Comparison of ENCODE assay signal across 7 cellular contexts in genomic region chr1:182247832-182248231, GRCh38.
DNase-seq lines count a peak whose midpoint lies in the region; ATAC-seq, FAIRE-seq and TF ChIP-seq lines count a peak whose summit lies in the region.
"Not testable (repeated sequence)": the region's sequence is repeated elsewhere in the genome, so short reads cannot be mapped to it uniquely, and the experiment has no call there.

No MANE protein-coding gene starts in this region.

- not testable (repeated sequence) for H3K9me3 ChIP-seq in T-helper 17 cell (ENCODE audit: control insufficient read depth, low read length, poor library complexity, severe bottlenecking); HepG2 (ENCODE audit: low read length)

- H3K27me3 ChIP-seq in HepG2 (ENCODE audit: control insufficient read depth in 1 of 2, insufficient read depth in 2 of 2, low read length in 2 of 2), result not testable (repeated sequence)

- BruUV-seq in HepG2 (replicated peaks; lab: Mats Ljungman, UMichigan), result not testable (repeated sequence)

- H4K20me1 ChIP-seq in HepG2 (ENCODE audit: insufficient read depth, low read length), result not testable (repeated sequence)

- not testable (repeated sequence) for H2AFZ ChIP-seq in HepG2 (ENCODE audit: low read length)

- not testable (repeated sequence) for H3K36me3 ChIP-seq in HepG2 (replicated peaks in 1 of 2; ENCODE audit: control insufficient read depth in 1 of 2, insufficient read depth in 2 of 2, low read length in 2 of 2)

- H3K79me2 ChIP-seq in HepG2 (ENCODE audit: insufficient read depth, low read length), result not testable (repeated sequence)

- TF ChIP-seq RAD21 in HepG2 (CRISPR knock-in tag; IDR thresholded peaks at IDR 0.05), result not testable (repeated sequence)

- not testable (repeated sequence) for H3K4me3 Mint-ChIP-seq in T-helper 17 cell; activated CD4-positive, alpha-beta memory T cell treated with anti-CD3 and anti-CD28 coated beads for 36 hours; activated naive CD4-positive, alpha-beta T cell treated with anti-CD3 and anti-CD28 coated beads for 36 hours
- peak overlapping the region; percentile 43 to 55 for H3K4me3 Mint-ChIP-seq in activated T-cell treated with anti-CD3 and anti-CD28 coated beads, Interleukin-2, amount 50 U/mL, for 72 hours
- peak overlapping the region; percentile 48 for H3K4me3 Mint-ChIP-seq in stimulated activated effector memory CD8-positive, alpha-beta T cell treated with anti-CD3 and anti-CD28 coated beads, Interleukin-12 subunit alpha, Interleukin-12 subunit beta, amount 100 ng/mL, for 72 hours

- POLR2A ChIA-PET in activated CD4-positive, alpha-beta memory T cell treated with anti-CD3 and anti-CD28 coated beads for 36 hours (lab: Charles Lee), result not testable (repeated sequence)
- POLR2A ChIA-PET in HepG2 (lab: Yijun Ruan, JAX), result interaction anchor here (1.0 to 2.4 kb wide), 2 partner anchors 44 to 144 kb away, joined by 4 to 9 read pairs; partner anchors contain the start of gene GLUL

- CTCF ChIA-PET in activated CD4-positive, alpha-beta memory T cell treated with anti-CD3 and anti-CD28 coated beads for 36 hours (lab: Charles Lee), result interaction anchor here (2.0 to 3.2 kb wide), 2 partner anchors 104 to 149 kb away, joined by 6 to 19 read pairs; no protein-coding TSS in a partner anchor
- CTCF ChIA-PET in activated naive CD4-positive, alpha-beta T cell treated with anti-CD3 and anti-CD28 coated beads for 36 hours (lab: Charles Lee), result interaction anchor here (0.9 kb wide), 1 partner anchor 149 kb away, joined by 3 read pairs; no protein-coding TSS in a partner anchor
- CTCF ChIA-PET in HepG2 (lab: Yijun Ruan, JAX; ENCODE audit: low intra/inter-chr PET ratio, low total read pairs), result not testable (repeated sequence)

- H3K9me3 Mint-ChIP-seq in activated CD4-positive, alpha-beta memory T cell treated with anti-CD3 and anti-CD28 coated beads for 36 hours; activated T-cell treated with anti-CD3 and anti-CD28 coated beads, Interleukin-2, amount 50 U/mL, for 72 hours; activated naive CD4-positive, alpha-beta T cell treated with anti-CD3 and anti-CD28 coated beads for 36 hours; stimulated activated effector memory CD8-positive, alpha-beta T cell treated with anti-CD3 and anti-CD28 coated beads, Interleukin-12 subunit alpha, Interleukin-12 subunit beta, amount 100 ng/mL, for 72 hours: not testable (repeated sequence)

- peak overlapping the region; percentile 76 for H3K27ac Mint-ChIP-seq in T-helper 17 cell
- H3K27ac Mint-ChIP-seq in activated CD4-positive, alpha-beta memory T cell treated with anti-CD3 and anti-CD28 coated beads for 36 hours; stimulated activated effector memory CD8-positive, alpha-beta T cell treated with anti-CD3 and anti-CD28 coated beads, Interleukin-12 subunit alpha, Interleukin-12 subunit beta, amount 100 ng/mL, for 72 hours: not testable (repeated sequence)
- peak overlapping the region; percentile 80 for H3K27ac Mint-ChIP-seq in activated T-cell treated with anti-CD3 and anti-CD28 coated beads, Interleukin-2, amount 50 U/mL, for 72 hours
- H3K27ac Mint-ChIP-seq in activated naive CD4-positive, alpha-beta T cell treated with anti-CD3 and anti-CD28 coated beads for 36 hours, result peak overlapping the region; percentile 33

- H3K27me3 Mint-ChIP-seq in T-helper 17 cell; activated CD4-positive, alpha-beta memory T cell treated with anti-CD3 and anti-CD28 coated beads for 36 hours; activated T-cell treated with anti-CD3 and anti-CD28 coated beads, Interleukin-2, amount 50 U/mL, for 72 hours (ENCODE audit: low read depth); activated naive CD4-positive, alpha-beta T cell treated with anti-CD3 and anti-CD28 coated beads for 36 hours (ENCODE audit: low read depth): not testable (repeated sequence)

- peaks cover 28% of the 10 kb centered on the region for H3K4me1 ChIP-seq in HepG2 (ENCODE audit: insufficient read depth, low read length)

- H3K27ac ChIP-seq in HepG2 (ENCODE audit: extremely low read length, insufficient read depth, low read length), result not testable (repeated sequence)

- not testable (repeated sequence) for H3K4me2 ChIP-seq in HepG2 (ENCODE audit: low read depth, low read length)

- not testable (repeated sequence) for TF ChIP-seq CTCF in HepG2 (CRISPR knock-in tag; IDR thresholded peaks at IDR 0.05)

- not testable (repeated sequence) for ATAC-seq in T-helper 17 cell; HepG2; stimulated activated effector memory CD8-positive, alpha-beta T cell treated with anti-CD3 and anti-CD28 coated beads, Interleukin-12 subunit alpha, Interleukin-12 subunit beta, amount 100 ng/mL, for 72 hours
- peak; percentile 32 to 35 for ATAC-seq in activated T-cell treated with anti-CD3 and anti-CD28 coated beads, Interleukin-2, amount 50 U/mL, for 72 hours (replicated peaks in 1 of 2)

- in situ Hi-C loops in HepG2 (cut with HindIII; ENCODE audit: extremely low pct_ligation_motif_present, low pct_unique_long_range_greater_than_20kb), result loop anchor here (10.0 kb wide), 1 partner anchor 103 kb away; no protein-coding TSS in a partner anchor

- not testable (repeated sequence) for H3K36me3 Mint-ChIP-seq in T-helper 17 cell (ENCODE audit: low read depth); activated CD4-positive, alpha-beta memory T cell treated with anti-CD3 and anti-CD28 coated beads for 36 hours; activated T-cell treated with anti-CD3 and anti-CD28 coated beads, Interleukin-2, amount 50 U/mL, for 72 hours (ENCODE audit: insufficient read depth in 2 of 2); activated naive CD4-positive, alpha-beta T cell treated with anti-CD3 and anti-CD28 coated beads for 36 hours (ENCODE audit: low read depth); stimulated activated effector memory CD8-positive, alpha-beta T cell treated with anti-CD3 and anti-CD28 coated beads, Interleukin-12 subunit alpha, Interleukin-12 subunit beta, amount 100 ng/mL, for 72 hours

- intact Hi-C loops in activated CD4-positive, alpha-beta memory T cell treated with anti-CD3 and anti-CD28 coated beads for 36 hours (cut with micrococcal nuclease), result loop anchor here (2.0 to 5.0 kb wide), 8 partner anchors 61 to 851 kb away; partner anchors contain the start of gene NPL
- intact Hi-C loops in activated naive CD4-positive, alpha-beta T cell treated with anti-CD3 and anti-CD28 coated beads for 36 hours (cut with micrococcal nuclease), result loop anchor here (2.0 to 10.0 kb wide), 3 partner anchors 99 to 1213 kb away; partner anchors contain the start of gene MR1
- intact Hi-C loops in HepG2 (cut with micrococcal nuclease; ENCODE audit: unreplicated experiment), result loop anchor here (2.0 to 5.0 kb wide), 3 partner anchors 39 to 163 kb away; no protein-coding TSS in a partner anchor

- H3K4me3 ChIP-seq in HepG2 (replicated peaks in 1 of 3; ENCODE audit: insufficient read depth in 1 of 3, low read depth in 2 of 3, low read length in 3 of 3), result peak overlapping the region in 1 of 3 experiments; percentile 49; a peak in 1 of 6 replicates

- not testable (repeated sequence) for DNase-seq in T-helper 17 cell; HepG2 (ENCODE audit: low spot score); stimulated activated effector memory CD8-positive, alpha-beta T cell treated with anti-CD3 and anti-CD28 coated beads, Interleukin-12 subunit alpha, Interleukin-12 subunit beta, amount 100 ng/mL, for 72 hours (ENCODE audit: low spot score in 2 of 2)
- peak; percentile 47 for DNase-seq in activated CD4-positive, alpha-beta memory T cell treated with anti-CD3 and anti-CD28 coated beads for 36 hours
- DNase-seq in activated T-cell treated with anti-CD3 and anti-CD28 coated beads, Interleukin-2, amount 50 U/mL, for 72 hours, result peak; percentile 19 to 42
- peak; percentile 54 for DNase-seq in activated naive CD4-positive, alpha-beta T cell treated with anti-CD3 and anti-CD28 coated beads for 36 hours
- DNase-seq in erythroblast (lab: John Stamatoyannopoulos, UW), result peak; percentile 19 to 62

- TF ChIP-seq POLR2A in erythroblast (IDR thresholded peaks at IDR 0.05; ENCODE audit: low read length); HepG2 (IDR thresholded peaks at IDR 0.05; ENCODE audit: insufficient read depth in 1 of 2, low read depth in 2 of 2, low read length in 2 of 2): not testable (repeated sequence)

- H3K9ac ChIP-seq in HepG2 (ENCODE audit: insufficient read depth, low read depth, low read length), result not testable (repeated sequence)

- WGBS in HepG2 (ENCODE audit: low lambda C conversion rate), result 78% methylated on average over 2 of the region's 2 CpGs

- not testable (repeated sequence) for FAIRE-seq in HepG2 (lab: Jason Lieb, UNC)

- not testable (repeated sequence) for H3K4me1 Mint-ChIP-seq in T-helper 17 cell
- H3K4me1 Mint-ChIP-seq in activated CD4-positive, alpha-beta memory T cell treated with anti-CD3 and anti-CD28 coated beads for 36 hours (ENCODE audit: low read depth), result peaks cover 22% of the 10 kb centered on the region
- peaks cover 39% of the 10 kb centered on the region for H3K4me1 Mint-ChIP-seq in activated T-cell treated with anti-CD3 and anti-CD28 coated beads, Interleukin-2, amount 50 U/mL, for 72 hours (ENCODE audit: low read depth)
- peaks cover 24% of the 10 kb centered on the region for H3K4me1 Mint-ChIP-seq in activated naive CD4-positive, alpha-beta T cell treated with anti-CD3 and anti-CD28 coated beads for 36 hours (ENCODE audit: low read depth)
- peaks cover 26% of the 10 kb centered on the region for H3K4me1 Mint-ChIP-seq in stimulated activated effector memory CD8-positive, alpha-beta T cell treated with anti-CD3 and anti-CD28 coated beads, Interleukin-12 subunit alpha, Interleukin-12 subunit beta, amount 100 ng/mL, for 72 hours

- not testable (repeated sequence) for TF ChIP-seq EP300 in HepG2 (IDR thresholded peaks at IDR 0.05; ENCODE audit: low read depth in 2 of 2, low read length in 2 of 2); HepG2 (CRISPR knock-in tag; IDR thresholded peaks at IDR 0.05; ENCODE audit: borderline replicate concordance)

TF ChIP-seq in HepG2, 621 proteins besides CTCF, POLR2A, EP300 and RAD21 (continues in another document):
- TF ChIP-seq ZNF121 (CRISPR knock-in tag; IDR thresholded peaks at IDR 0.05), result 0 out of 2 replicates have a peak, but pooled peaks have one; percentile 49
